1 cellular context compared by ENCODE assay signal in the genomic region with DNA sequence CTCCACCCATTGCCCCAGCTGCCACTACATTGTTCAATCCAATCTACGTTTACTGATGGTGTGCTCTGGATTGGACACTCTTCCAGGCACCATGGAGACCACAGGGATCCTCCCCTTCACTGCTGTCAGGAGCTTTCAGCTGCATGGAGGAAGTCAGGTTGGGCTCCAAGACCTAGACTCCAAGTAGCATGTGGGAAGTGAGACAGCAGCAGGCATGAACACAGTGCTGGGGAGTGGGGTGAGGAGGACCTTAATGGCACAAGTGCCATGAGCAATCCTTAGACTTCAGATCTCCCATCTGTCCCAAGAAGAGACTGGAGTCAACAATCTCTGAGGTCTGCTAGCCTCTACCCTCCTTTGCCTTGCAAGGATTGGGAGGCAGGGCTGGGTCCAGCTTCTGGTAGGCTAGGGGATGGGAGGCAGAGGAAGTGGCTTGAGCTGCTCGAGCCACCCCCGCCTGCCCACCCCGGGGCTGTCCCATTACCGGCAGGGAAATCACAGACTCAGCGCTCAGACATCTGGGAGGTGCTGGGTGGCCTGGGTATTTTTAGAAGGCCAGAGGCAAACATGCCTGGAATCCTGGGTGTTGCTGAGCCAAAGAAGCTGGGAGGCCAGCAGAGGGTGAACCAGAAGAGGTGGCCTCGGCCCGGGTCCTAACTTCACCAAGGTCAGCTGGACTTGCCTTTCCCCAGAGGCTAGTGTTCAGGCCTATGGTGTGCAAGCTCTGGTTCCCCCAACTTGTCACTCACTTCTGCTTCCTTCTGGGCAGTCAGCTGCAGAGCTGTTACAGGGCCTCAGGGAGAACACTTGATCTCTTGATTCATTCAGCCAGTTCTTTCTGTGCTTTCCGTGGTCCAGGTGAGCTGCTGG.
TF ChIP-seq lines count a peak whose summit lies in the region.

No MANE protein-coding gene starts in this region.

TF ChIP-seq in GM12878, 131 proteins besides CTCF, POLR2A, EP300 and RAD21 (continued from another document):
- TF ChIP-seq, protein P1, sequence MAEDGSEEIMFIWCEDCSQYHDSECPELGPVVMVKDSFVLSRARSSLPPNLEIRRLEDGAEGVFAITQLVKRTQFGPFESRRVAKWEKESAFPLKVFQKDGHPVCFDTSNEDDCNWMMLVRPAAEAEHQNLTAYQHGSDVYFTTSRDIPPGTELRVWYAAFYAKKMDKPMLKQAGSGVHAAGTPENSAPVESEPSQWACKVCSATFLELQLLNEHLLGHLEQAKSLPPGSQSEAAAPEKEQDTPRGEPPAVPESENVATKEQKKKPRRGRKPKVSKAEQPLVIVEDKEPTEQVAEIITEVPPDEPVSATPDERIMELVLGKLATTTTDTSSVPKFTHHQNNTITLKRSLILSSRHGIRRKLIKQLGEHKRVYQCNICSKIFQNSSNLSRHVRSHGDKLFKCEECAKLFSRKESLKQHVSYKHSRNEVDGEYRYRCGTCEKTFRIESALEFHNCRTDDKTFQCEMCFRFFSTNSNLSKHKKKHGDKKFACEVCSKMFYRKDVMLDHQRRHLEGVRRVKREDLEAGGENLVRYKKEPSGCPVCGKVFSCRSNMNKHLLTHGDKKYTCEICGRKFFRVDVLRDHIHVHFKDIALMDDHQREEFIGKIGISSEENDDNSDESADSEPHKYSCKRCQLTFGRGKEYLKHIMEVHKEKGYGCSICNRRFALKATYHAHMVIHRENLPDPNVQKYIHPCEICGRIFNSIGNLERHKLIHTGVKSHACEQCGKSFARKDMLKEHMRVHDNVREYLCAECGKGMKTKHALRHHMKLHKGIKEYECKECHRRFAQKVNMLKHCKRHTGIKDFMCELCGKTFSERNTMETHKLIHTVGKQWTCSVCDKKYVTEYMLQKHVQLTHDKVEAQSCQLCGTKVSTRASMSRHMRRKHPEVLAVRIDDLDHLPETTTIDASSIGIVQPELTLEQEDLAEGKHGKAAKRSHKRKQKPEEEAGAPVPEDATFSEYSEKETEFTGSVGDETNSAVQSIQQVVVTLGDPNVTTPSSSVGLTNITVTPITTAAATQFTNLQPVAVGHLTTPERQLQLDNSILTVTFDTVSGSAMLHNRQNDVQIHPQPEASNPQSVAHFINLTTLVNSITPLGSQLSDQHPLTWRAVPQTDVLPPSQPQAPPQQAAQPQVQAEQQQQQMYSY (CRISPR knock-in tag; IDR thresholded peaks at IDR 0.05): no peak
- no peak for TF ChIP-seq ZSCAN29 (IDR thresholded peaks at IDR 0.05)
- TF ChIP-seq NFXL1 (IDR thresholded peaks at IDR 0.05; ENCODE audit: borderline replicate concordance): no peak
- TF ChIP-seq BMI1 (IDR thresholded peaks at IDR 0.05; ENCODE audit: borderline replicate concordance): no peak
- 0 out of 2 replicates have a peak, but pooled peaks have one; percentile 50 for TF ChIP-seq BCL11A (IDR thresholded peaks at IDR 0.05; ENCODE audit: low read depth, low read length)
- peak; percentile 68; the same call in 1 of the 2 replicates for TF ChIP-seq TAF1 (IDR thresholded peaks at IDR 0.05; ENCODE audit: borderline replicate concordance, low read depth, low read length)
- no peak for TF ChIP-seq JUND (IDR thresholded peaks at IDR 0.05; ENCODE audit: low read depth, low read length)
- TF ChIP-seq ATF7 (IDR thresholded peaks at IDR 0.05; ENCODE audit: low read depth): peak; percentile 72
- no peak for TF ChIP-seq JUNB (IDR thresholded peaks at IDR 0.05)
- TF ChIP-seq SMC3 (IDR thresholded peaks at IDR 0.05; ENCODE audit: borderline replicate concordance, low read length): 0 out of 2 replicates have a peak, but pooled peaks have one; percentile 2
- TF ChIP-seq NR2C1 (IDR thresholded peaks at IDR 0.05): no peak
- TF ChIP-seq POU2F2 (IDR thresholded peaks at IDR 0.05; ENCODE audit: borderline replicate concordance, low read depth, low read length): no peak
- TF ChIP-seq MYB (IDR thresholded peaks at IDR 0.05; ENCODE audit: borderline replicate concordance, low read depth, low read length): no peak
- no peak for TF ChIP-seq LARP7 (IDR thresholded peaks at IDR 0.05)
- no peak for TF ChIP-seq RAD51 (IDR thresholded peaks at IDR 0.05)
- peak in 1 of 2 experiments; percentile 96; a peak in 2 of 3 replicates for TF ChIP-seq EGR1 (IDR thresholded peaks at IDR 0.05; ENCODE audit: borderline replicate concordance in 1 of 2, low read depth in 2 of 2, low read length in 2 of 2)
- TF ChIP-seq PAX8 (IDR thresholded peaks at IDR 0.05): no peak
- no peak for TF ChIP-seq KDM1A (IDR thresholded peaks at IDR 0.05; ENCODE audit: borderline replicate concordance)
- TF ChIP-seq, protein P2, sequence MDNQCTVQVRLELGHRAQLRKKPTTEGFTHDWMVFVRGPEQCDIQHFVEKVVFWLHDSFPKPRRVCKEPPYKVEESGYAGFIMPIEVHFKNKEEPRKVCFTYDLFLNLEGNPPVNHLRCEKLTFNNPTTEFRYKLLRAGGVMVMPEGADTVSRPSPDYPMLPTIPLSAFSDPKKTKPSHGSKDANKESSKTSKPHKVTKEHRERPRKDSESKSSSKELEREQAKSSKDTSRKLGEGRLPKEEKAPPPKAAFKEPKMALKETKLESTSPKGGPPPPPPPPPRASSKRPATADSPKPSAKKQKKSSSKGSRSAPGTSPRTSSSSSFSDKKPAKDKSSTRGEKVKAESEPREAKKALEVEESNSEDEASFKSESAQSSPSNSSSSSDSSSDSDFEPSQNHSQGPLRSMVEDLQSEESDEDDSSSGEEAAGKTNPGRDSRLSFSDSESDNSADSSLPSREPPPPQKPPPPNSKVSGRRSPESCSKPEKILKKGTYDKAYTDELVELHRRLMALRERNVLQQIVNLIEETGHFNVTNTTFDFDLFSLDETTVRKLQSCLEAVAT (IDR thresholded peaks at IDR 0.05): peak; percentile 75
- no peak for TF ChIP-seq FOS (IDR thresholded peaks at IDR 0.05; ENCODE audit: borderline replicate concordance, extremely low read depth, insufficient read length)
- TF ChIP-seq STAT1 (conservative IDR thresholded peaks at IDR 0.05): no peak
- no peak for TF ChIP-seq NR2C2 (IDR thresholded peaks at IDR 0.05; ENCODE audit: borderline replicate concordance, control insufficient read depth, insufficient read length, low read depth)
- TF ChIP-seq SMARCA5 (IDR thresholded peaks at IDR 0.05): peak; percentile 40; the same call in 1 of the 2 replicates
- peak; percentile 43; the same call in 1 of the 2 replicates for TF ChIP-seq CBFB (IDR thresholded peaks at IDR 0.05; ENCODE audit: low read depth)
- peak; percentile 52; the same call in 1 of the 2 replicates for TF ChIP-seq CREM (IDR thresholded peaks at IDR 0.05; ENCODE audit: low read depth)
- no peak for TF ChIP-seq SREBF2 (IDR thresholded peaks at IDR 0.05; ENCODE audit: low read length)
- peak; percentile 79 to 83; a peak in 3 of 4 replicates for TF ChIP-seq IKZF2 (IDR thresholded peaks at IDR 0.05)
- no peak for TF ChIP-seq MYC (IDR thresholded peaks at IDR 0.05; ENCODE audit: insufficient read depth, insufficient read length, insufficient replicate concordance, low read length, severe bottlenecking)
- no peak for TF ChIP-seq SMAD5 (IDR thresholded peaks at IDR 0.05; ENCODE audit: low read depth)
- peak; percentile 80; the same call in 1 of the 2 replicates for TF ChIP-seq NBN (IDR thresholded peaks at IDR 0.05)
- peak; percentile 84 for TF ChIP-seq SPI1 (IDR thresholded peaks at IDR 0.05; ENCODE audit: borderline replicate concordance, insufficient read depth, low read depth, low read length)
- peak; percentile 39; the same call in 1 of the 2 replicates for TF ChIP-seq MTA2 (IDR thresholded peaks at IDR 0.05; ENCODE audit: low read depth)
TF ChIP-seq in GM12878: peak in this region for 41.
